Comparison of ENCODE assay signal across 13 cellular contexts in the genomic region with DNA sequence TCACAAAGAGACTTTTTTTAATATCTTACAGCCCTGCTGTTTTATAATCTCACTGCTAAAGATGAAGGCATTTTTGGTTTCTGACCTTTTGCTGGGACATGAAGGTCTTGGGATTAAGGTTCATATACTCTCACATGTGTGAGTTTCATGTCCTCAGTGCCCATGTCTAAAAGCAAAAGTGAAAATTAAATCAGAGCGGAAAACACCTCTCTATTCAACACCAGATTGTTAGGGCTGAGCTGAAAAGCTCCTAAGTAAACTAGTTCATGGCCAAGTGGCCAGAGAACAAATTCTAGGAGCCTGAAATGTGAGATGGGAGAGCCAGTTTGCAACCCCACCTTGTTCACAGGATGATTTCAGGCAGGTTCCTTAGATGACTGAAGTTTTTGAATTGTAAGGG.
DNase-seq lines count a peak whose midpoint lies in the region; ATAC-seq lines count a peak whose summit lies in the region.
"Had no signal": no experiment of that assay in that cellular context is flagged by ENCODE, and none has a peak within 500 bp of the region (broad histone marks: within the 10 kb centered on the region; RNA-seq: fewer than 3 reads in every experiment).

No MANE protein-coding gene starts in this region.

- peak; percentile 92 for ATAC-seq in GM18520 (IDR thresholded peaks at IDR 0.05; ENCODE audit: unreplicated experiment)
- ATAC-seq in GM21381 (IDR thresholded peaks at IDR 0.05; ENCODE audit: unreplicated experiment) = peak; percentile 77
- ATAC-seq in HG02973 (IDR thresholded peaks at IDR 0.05; ENCODE audit: unreplicated experiment) = peak; percentile 74
- ATAC-seq in HG03571 (IDR thresholded peaks at IDR 0.05; ENCODE audit: unreplicated experiment) = peak; percentile 72
- no peak for ATAC-seq in esophagus mucosa
- ATAC-seq: Panc1; stimulated activated naive CD8-positive, alpha-beta T cell treated with anti-CD3 and anti-CD28 coated beads, Interleukin-15, Interleukin-2, amounts not matched to agents 100 U/mL and 50 U/mL, for 24 hours had no signal

- DNase-seq in iPS-NIHi7 (ENCODE audit: extremely low spot score) (no peak), iPS-NIHi11 (ENCODE audit: low spot score) (no peak)
- DNase-seq in stimulated activated CD8-positive, alpha-beta memory T cell treated with anti-CD3 and anti-CD28 coated beads, Interleukin-4, amount 100 ng/mL, for 48 hours = no peak
- DNase-seq: activated CD4-positive, alpha-beta T cell treated with anti-CD3 and anti-CD28 coated beads, Interleukin-2, amount 50 U/mL, for 48 hours; activated naive CD4-positive, alpha-beta T cell treated with anti-CD3 and anti-CD28 coated beads for 36 hours; NCI-H2171; stimulated activated naive CD8-positive, alpha-beta T cell treated with anti-CD3 and anti-CD28 coated beads, Interleukin-15, Interleukin-2, amounts not matched to agents 100 U/mL and 50 U/mL, for 24 hours had no signal
